Comparison of ENCODE assay signal across 8 cellular contexts in genomic region chr11:72684236-72684912, GRCh38. TPM values are rescaled to one million over a fixed set of nuclear protein-coding genes. Genes with fewer than 3 reads are reported as not detected.
DNase-seq lines count a peak whose midpoint lies in the region; FAIRE-seq and TF ChIP-seq lines count a peak whose summit lies in the region.

No MANE protein-coding gene starts in this region.

- CTCF ChIA-PET in GM10248 (lab: Yijun Ruan, JAX), result interaction anchor here (0.6 to 9.2 kb wide), 58 partner anchors 9 to 551 kb away, joined by 3 to 117 read pairs (median 4); partner anchors contain the start of gene PDE2A

- H3K27ac ChIP-seq in keratinocyte (ENCODE audit: control insufficient read depth, insufficient read depth, low read length), result no peak overlapping the region

- H3K9me3 ChIP-seq in keratinocyte (ENCODE audit: control insufficient read depth, low read depth, low read length), result no peaks in the 10 kb centered on the region

- peaks cover 10% of the 10 kb centered on the region for H4K20me1 ChIP-seq in keratinocyte (ENCODE audit: control insufficient read depth, extremely low read depth, insufficient read depth, low read length)

- dilution Hi-C loops in keratinocyte (cut with MboI; ENCODE audit: extremely low pct_ligation_motif_present, low sequenced_read_pairs), result no loop called here

- H3K4me3 ChIP-seq in keratinocyte (ENCODE audit: control insufficient read depth in 2 of 3, extremely low read depth in 1 of 3, insufficient read depth in 2 of 3, low read depth in 1 of 3, low read length in 3 of 3), result no peak overlapping the region

- no peak overlapping the region for H3K4me2 ChIP-seq in keratinocyte (ENCODE audit: control insufficient read depth, extremely low read depth, insufficient read depth, low read depth, low read length)

- FAIRE-seq in keratinocyte (lab: Jason Lieb, UNC), result peak; percentile 5

- peak; percentile 79 for DNase-seq in GM10248 (ENCODE audit: extremely low spot score)
- peak; percentile 42 for DNase-seq in HS-27A (ENCODE audit: low read depth)
- DNase-seq in T-helper 1 cell, result peak in 3 of 5 donors; percentile 7 to 43 (median 22)
- DNase-seq in astrocyte of the hippocampus (ENCODE audit: low read depth, low spot score), result peak; percentile 74
- DNase-seq in keratinocyte (ENCODE audit: low read depth, low spot score), result no peak
- DNase-seq in stimulated activated CD4-positive, alpha-beta T cell treated with anti-CD3 and anti-CD28 coated beads, Interleukin-4, amount 100 ng/mL, for 24 hours, result peak; percentile 52
- no peak for DNase-seq in NCI-H1436 treated with DMSO at 0.1 percent for 48 hours (lab: John Stamatoyannopoulos, UW)
- no peak for DNase-seq in putamen (ENCODE audit: low spot score)

- TF ChIP-seq CTCF in GM10248 (IDR thresholded peaks at IDR 0.05; ENCODE audit: control extremely low read depth, extremely low read depth, low read depth, missing control alignments) (peak; percentile 73), keratinocyte (optimal IDR thresholded peaks at IDR 0.05 in 1 of 3, IDR thresholded peaks at IDR 0.05 in 1 of 3, conservative IDR thresholded peaks at IDR 0.05 in 1 of 3; ENCODE audit: extremely low read depth in 1 of 3, insufficient read depth in 2 of 3, low read length in 3 of 3) (peak; percentile 65 to 79 (median 74))

- H3K27me3 ChIP-seq in keratinocyte (ENCODE audit: control insufficient read depth, extremely low read depth, insufficient read depth, low read length), result peaks cover 14% of the 10 kb centered on the region

- no peaks in the 10 kb centered on the region for H3K79me2 ChIP-seq in keratinocyte (ENCODE audit: control insufficient read depth, insufficient read depth, low read length)

- H3K4me1 ChIP-seq in keratinocyte (ENCODE audit: control insufficient read depth, extremely low read depth, insufficient read depth, low read length), result peaks cover 7% of the 10 kb centered on the region

- H3K9me1 ChIP-seq in keratinocyte (ENCODE audit: control insufficient read depth, extremely low read depth, insufficient read depth, low read length), result no peaks in the 10 kb centered on the region

- H2AFZ ChIP-seq in keratinocyte (ENCODE audit: control insufficient read depth, low read length), result no peak overlapping the region

- H3K9ac ChIP-seq in keratinocyte (ENCODE audit: control insufficient read depth, extremely low read depth, insufficient read depth, low read length), result no peak overlapping the region

- H3K36me3 ChIP-seq in keratinocyte (ENCODE audit: control insufficient read depth in 2 of 2, extremely low read depth in 1 of 2, insufficient read depth in 2 of 2, low read length in 2 of 2), result peaks cover 15 to 18% of the 10 kb centered on the region in 2 experiments

- POLR2A ChIA-PET in GM10248 (lab: Yijun Ruan, JAX), result no interaction called here

RNA-seq across cellular contexts. Expression of gene PDE2A, which starts 10.2 kb away (rescaled TPM):
- polyA plus RNA-seq in keratinocyte, result 0.38 to 0.94 TPM (median 0.81 TPM) in 3 replicates
- polyA plus RNA-seq in keratinocyte (2011; ENCODE audit: low read depth), result 0.50 TPM
- polyA plus RNA-seq in keratinocyte (2011; cell fraction: cytosol; rRNA removed), result 0.44 and 1.1 TPM in 2 replicates
- polyA plus RNA-seq in keratinocyte (2011; cell fraction: nucleus; rRNA removed), result 1.2 and 1.6 TPM in 2 replicates
- polyA plus RNA-seq in keratinocyte (2012; ENCODE audit: low replicate concordance), result 0.56 and 0.81 TPM in 2 replicates
- polyA minus RNA-seq in keratinocyte, result 0.96 to 2.6 TPM (median 2.1 TPM) in 3 replicates
- polyA minus RNA-seq in keratinocyte (2011; cell fraction: cytosol; rRNA and poly(A)+ RNA removed), result 1.3 TPM
- polyA minus RNA-seq in keratinocyte (2011; cell fraction: nucleus; rRNA and poly(A)+ RNA removed), result 0.74 and 1.2 TPM in 2 replicates

Comparison
In these comparisons a context has a peak if more than half of its experiments do, and no peak if none do; other contexts are left out.
1. DNase-seq: peak in GM10248 (single experiment), HS-27A (single experiment), T-helper 1 cell (3 of 5), astrocyte of the hippocampus (single experiment) and stimulated activated CD4-positive, alpha-beta T cell treated with anti-CD3 and anti-CD28 coated beads, Interleukin-4, amount 100 ng/mL, for 24 hours (single experiment); none in keratinocyte (single experiment), NCI-H1436 treated with DMSO at 0.1 percent for 48 hours (single experiment) and putamen (single experiment).